30 cellular contexts compared by ENCODE assay signal in the genomic region with DNA sequence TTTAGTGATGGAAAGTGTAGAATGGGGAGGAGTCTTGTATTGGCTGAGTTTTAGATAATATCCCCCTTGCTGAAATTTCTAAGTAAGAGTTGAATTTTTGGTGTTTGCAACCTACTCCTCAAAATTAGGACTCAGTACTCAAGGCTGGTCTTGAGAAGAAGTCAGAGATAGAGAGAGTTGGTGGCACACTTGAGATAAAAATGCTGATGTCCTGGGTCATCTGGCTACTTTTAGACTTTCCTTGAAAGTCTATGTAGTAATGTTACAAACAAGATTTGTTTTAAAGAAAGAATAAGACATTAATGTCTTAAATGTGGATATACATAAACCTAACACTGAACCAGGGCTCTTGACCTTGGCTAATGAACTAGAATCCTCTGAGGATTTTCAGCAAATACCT.
"Had no signal": no experiment of that assay in that cellular context is flagged by ENCODE, and none has a peak within 500 bp of the region (broad histone marks: within the 10 kb centered on the region; RNA-seq: fewer than 3 reads in every experiment).

No MANE protein-coding gene starts in this region.

- H3K4me1 ChIP-seq: neural progenitor cell, parathyroid adenoma, right lobe of liver, spleen, testis, upper lobe of right lung, uterus had no signal

- H3K36me3 ChIP-seq: neural progenitor cell, ovary, right lobe of liver, sigmoid colon, spleen, suprapubic skin, tibial artery, transverse colon, upper lobe of right lung, uterus had no signal

- H3K4me3 ChIP-seq: neural progenitor cell, ovary, right lobe of liver, sigmoid colon, skin epidermis, smooth muscle cell, spleen, suprapubic skin, testis, tibial artery, transverse colon, upper lobe of right lung, uterus had no signal

- H3K27me3 ChIP-seq: neural progenitor cell, ovary, right lobe of liver, sigmoid colon, spleen, suprapubic skin, testis, tibial artery, transverse colon, upper lobe of right lung, uterus had no signal

- ATAC-seq: naive thymus-derived CD4-positive, alpha-beta T cell; natural killer cell; right cardiac atrium; right lobe of liver; stimulated activated memory B cell treated with anti-CD40 and anti-IgM and Interleukin-4, amounts not matched to agents 10 μg/mL and 1 μg/mL and 100 μg/mL, for 72 hours; stimulated activated naive CD8-positive, alpha-beta T cell treated with anti-CD3 and anti-CD28 coated beads, Interleukin-15, amount 100 ng/mL, for 72 hours; stimulated activated naive CD8-positive, alpha-beta T cell treated with anti-CD3 and anti-CD28 coated beads, Interleukin-15, Interleukin-2, amounts not matched to agents 100 U/mL and 50 U/mL, for 24 hours; upper lobe of right lung had no signal

- DNase-seq: naive thymus-derived CD4-positive, alpha-beta T cell; natural killer cell; occipital lobe; ovary; posterior cingulate gyrus; retina; right cardiac atrium; right lobe of liver; sigmoid colon; spleen; stimulated activated CD4-positive, alpha-beta T cell treated with anti-CD3 and anti-CD28 coated beads, Interleukin-12 subunit alpha, Interleukin-12 subunit beta, amount 100 ng/mL, for 4 hours; stimulated activated CD4-positive, alpha-beta T cell treated with anti-CD3 and anti-CD28 coated beads, Interleukin-1b, Interleukin-23, amount 100 ng/mL, for 48 hours; stimulated activated CD4-positive, alpha-beta T cell treated with anti-CD3 and anti-CD28 coated beads, Interleukin-4, amount 100 ng/mL, for 1 hour; stimulated activated CD4-positive, alpha-beta T cell treated with anti-CD3 and anti-CD28 coated beads, Interleukin-4, amount 100 ng/mL, for 4 hours; stimulated activated CD8-positive, alpha-beta memory T cell treated with anti-CD3 and anti-CD28 coated beads, Interleukin-4, amount 100 ng/mL, for 48 hours; stimulated activated naive CD4-positive, alpha-beta T cell; stimulated activated naive CD8-positive, alpha-beta T cell treated with anti-CD3 and anti-CD28 coated beads, Interleukin-15, amount 100 ng/mL, for 72 hours; stimulated activated naive CD8-positive, alpha-beta T cell treated with anti-CD3 and anti-CD28 coated beads, Interleukin-15, Interleukin-2, amounts not matched to agents 100 U/mL and 50 U/mL, for 24 hours; substantia nigra; testis; tibial artery; transverse colon; upper lobe of right lung; uterus had no signal

- H3K9me3 ChIP-seq: ovary, right lobe of liver, sigmoid colon, spleen, suprapubic skin, testis, tibial artery, transverse colon, upper lobe of right lung, uterus had no signal

- H3K27ac ChIP-seq: neural progenitor cell, ovary, parathyroid adenoma, right lobe of liver, sigmoid colon, skin epidermis, spleen, suprapubic skin, testis, tibial artery, transverse colon, upper lobe of right lung, uterus had no signal
